8 cellular contexts compared by ENCODE assay signal in the genomic region with DNA sequence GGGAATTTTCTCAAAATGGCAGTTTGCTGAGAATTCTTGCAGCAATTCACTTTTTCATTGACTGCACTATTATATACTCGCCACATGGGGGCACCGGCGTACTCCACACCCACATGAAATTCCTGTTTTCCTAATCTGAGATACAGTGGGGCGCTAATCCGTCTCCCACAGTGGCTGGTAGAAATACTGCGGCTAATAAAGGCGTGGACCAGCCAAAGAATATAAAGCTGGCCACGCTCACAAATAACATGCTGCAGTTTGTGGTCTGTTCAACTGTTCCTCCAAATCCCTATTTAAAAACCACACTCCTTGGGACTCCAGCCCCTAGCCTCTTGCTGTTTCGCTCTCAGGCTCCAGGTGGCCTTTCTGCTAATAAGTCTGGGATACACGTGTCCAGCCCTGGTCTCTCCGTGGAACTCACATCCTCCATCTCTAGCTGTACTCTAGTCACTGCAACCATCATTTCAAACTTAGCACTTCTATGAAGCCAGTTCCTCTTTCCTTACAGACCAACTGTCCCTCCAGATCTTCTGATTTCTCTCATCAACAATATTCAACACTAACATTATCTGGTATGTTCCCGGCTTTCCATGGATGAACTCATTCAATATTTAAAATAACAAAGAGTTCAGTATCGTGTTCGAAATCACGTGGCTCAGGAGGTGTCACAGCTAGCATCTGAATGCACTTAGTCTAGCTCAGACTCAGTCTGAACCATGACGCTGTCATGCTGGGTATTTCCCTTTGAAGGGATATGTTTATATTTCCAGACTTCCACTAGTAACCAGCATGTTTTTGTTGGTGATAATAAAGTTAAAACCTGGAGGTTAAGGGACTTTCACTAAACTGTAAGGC. TPM values are rescaled to one million over a fixed set of nuclear protein-coding genes. Genes with fewer than 3 reads are reported as not detected.
DNase-seq lines count a peak whose midpoint lies in the region; ATAC-seq and TF ChIP-seq lines count a peak whose summit lies in the region.

No MANE protein-coding gene starts in this region.

- no peaks in the 10 kb centered on the region for H3K9me3 Mint-ChIP-seq in neural crest cell

- DNase-seq in AG08395 (ENCODE audit: low spot score) = peak; percentile 78
- peak; percentile 40 for DNase-seq in GM10266 (ENCODE audit: extremely low spot score)
- DNase-seq in NCI-H226 = peak; percentile 46
- DNase-seq in activated CD4-positive, alpha-beta T cell treated with anti-CD3 and anti-CD28 coated beads for 48 hours = peak; percentile 15
- peak; percentile 82 for DNase-seq in fibroblast of pulmonary artery (ENCODE audit: low read depth)
- peak; percentile 63 for DNase-seq in neural crest cell (ENCODE audit: low read depth, low spot score)
- no peak for DNase-seq in activated gamma-delta T cell treated with Interleukin-2 at 50 U/mL for 16 hours

- peaks cover 5% of the 10 kb centered on the region for H3K4me1 Mint-ChIP-seq in neural crest cell

- no peak overlapping the region for H3K27ac Mint-ChIP-seq in neural crest cell (ENCODE audit: unreplicated experiment)

- peak; percentile 54 for ATAC-seq in HG03095 (IDR thresholded peaks at IDR 0.05; ENCODE audit: unreplicated experiment)

- peak; percentile 83 for TF ChIP-seq CTCF in GM10266 (IDR thresholded peaks at IDR 0.05; ENCODE audit: control insufficient read depth, insufficient read depth, low read depth, missing control alignments)
- peak; percentile 70 for TF ChIP-seq CTCF in fibroblast of pulmonary artery (IDR thresholded peaks at IDR 0.05; ENCODE audit: low read length, missing control alignments)
- TF ChIP-seq CTCF in neural crest cell (conservative IDR thresholded peaks at IDR 0.05) = peak; percentile 88

- no peak overlapping the region for H3K4me3 Mint-ChIP-seq in neural crest cell

- H3K4me3 ChIP-seq in fibroblast of pulmonary artery (replicated peaks; ENCODE audit: low read depth, low read length) = peak overlapping the region; percentile 1

- H3K27me3 Mint-ChIP-seq in neural crest cell (ENCODE audit: low read depth) = no peaks in the 10 kb centered on the region

- peaks cover 3% of the 10 kb centered on the region for H3K36me3 Mint-ChIP-seq in neural crest cell (ENCODE audit: low read depth)

RNA-seq across cellular contexts. Expression of a gene that starts 22.0 kb away (rescaled TPM):
- 23.0 and 27.3 TPM in 2 replicates for total RNA-seq in neural crest cell

RNA-seq across cellular contexts. Expression of a gene that starts 28.9 kb away (rescaled TPM):
- 5.3 and 5.9 TPM in 2 replicates for total RNA-seq in neural crest cell

RNA-seq across cellular contexts. Expression of a gene that starts 29.1 kb away (rescaled TPM):
- total RNA-seq in neural crest cell = 18.2 and 19.1 TPM in 2 replicates

RNA-seq across cellular contexts. Expression of a gene that starts 33.4 kb away (rescaled TPM):
- not detected in 2 replicates for total RNA-seq in neural crest cell
